In genomic region chr7:35729061-35729783, GRCh38 we compare ENCODE assay signal across 8 cellular contexts. TPM values are rescaled to one million over a fixed set of nuclear protein-coding genes. Genes with fewer than 3 reads are reported as not detected.
DNase-seq lines count a peak whose midpoint lies in the region; ATAC-seq and TF ChIP-seq lines count a peak whose summit lies in the region.

No MANE protein-coding gene starts in this region.

- H3K4me3 ChIP-seq in heart right ventricle, result no peak overlapping the region
- H3K4me3 ChIP-seq in smooth muscle cell, result no peak overlapping the region
- no peak overlapping the region for H3K4me3 ChIP-seq in MG63

- 80 to 87% methylated on average over 3 of the region's 3 CpGs for WGBS in heart right ventricle, 2 donors
- 81% methylated on average over 3 of the region's 3 CpGs for WGBS in smooth muscle cell (ENCODE audit: low lambda C conversion rate)

- no peak overlapping the region for H3K9ac ChIP-seq in smooth muscle cell (ENCODE audit: low read depth)

- no peaks in the 10 kb centered on the region for H3K9me3 ChIP-seq in heart right ventricle
- no peaks in the 10 kb centered on the region for H3K9me3 ChIP-seq in smooth muscle cell (replicated peaks; ENCODE audit: low read depth)
- no peaks in the 10 kb centered on the region for H3K9me3 ChIP-seq in MG63

- H3F3A ChIP-seq in smooth muscle cell (ENCODE audit: low read depth), result no peaks in the 10 kb centered on the region

- intact Hi-C loops in heart right ventricle (cut with DNase I), result loop anchor here in 1 of 10 donors (5.0 kb wide), 1 partner anchor 73 kb away; the partner anchor contains the start of gene SEPTIN7

- H4K20me1 ChIP-seq in smooth muscle cell (ENCODE audit: low read depth), result no peaks in the 10 kb centered on the region

- H3K4me2 ChIP-seq in smooth muscle cell, result no peak overlapping the region

- TF ChIP-seq CTCF in heart right ventricle (IDR thresholded peaks at IDR 0.05) (no peak), smooth muscle cell (IDR thresholded peaks at IDR 0.05; ENCODE audit: borderline replicate concordance, insufficient read depth, poor library complexity, severe bottlenecking) (no peak)

- ATAC-seq in HG02852 (IDR thresholded peaks at IDR 0.05; ENCODE audit: unreplicated experiment) (peak; percentile 53), heart right ventricle (peak; percentile 8 to 65 (median 50))

- TF ChIP-seq POLR2A in Raji (IDR thresholded peaks at IDR 0.05; ENCODE audit: insufficient read depth, low read depth, low read length), result peak; percentile 40; the same call in 1 of the 2 replicates

- no peaks in the 10 kb centered on the region for H3K79me2 ChIP-seq in smooth muscle cell (ENCODE audit: low read depth)

- H2AFZ ChIP-seq in smooth muscle cell (ENCODE audit: low read depth), result no peak overlapping the region

- DNase-seq in SKM-1 treated with dmso at 0.1 percent for 144 hours (lab: John Stamatoyannopoulos, UW; ENCODE audit: unreplicated experiment), result peak; percentile 8
- no peak for DNase-seq in SKM-1 (lab: John Stamatoyannopoulos, UW; ENCODE audit: unreplicated experiment)
- no peak for DNase-seq in heart right ventricle
- no peak for DNase-seq in NCI-H1092 (lab: John Stamatoyannopoulos, UW)
- DNase-seq in smooth muscle cell (lab: John Stamatoyannopoulos, UW; ENCODE audit: unreplicated experiment), result no peak
- no peak for DNase-seq in MG63

- H3K27me3 ChIP-seq in heart right ventricle (no peaks in the 10 kb centered on the region), smooth muscle cell (ENCODE audit: low read depth) (no peaks in the 10 kb centered on the region), MG63 (no peaks in the 10 kb centered on the region)

- H3K36me3 ChIP-seq in heart right ventricle (no peaks in the 10 kb centered on the region), smooth muscle cell (ENCODE audit: low read depth) (no peaks in the 10 kb centered on the region), MG63 (no peaks in the 10 kb centered on the region)

- peaks cover 0 to 51% (median 31%) of the 10 kb centered on the region in 9 donors for H3K4me1 ChIP-seq in heart right ventricle
- H3K4me1 ChIP-seq in smooth muscle cell (ENCODE audit: low read depth), result peaks cover 2% of the 10 kb centered on the region

- H3K27ac ChIP-seq in heart right ventricle (peak overlapping the region; percentile 73 to 92 (median 84)), smooth muscle cell (ENCODE audit: low read depth) (no peak overlapping the region)

RNA-seq across cellular contexts. Expression of gene HERPUD2, which starts 34.3 kb away (rescaled TPM):
- 10 to 100 TPM; 12.3 to 21.3 (median 17.6) TPM for total RNA-seq in heart right ventricle
- polyA plus RNA-seq in heart right ventricle, result 10 to 100 TPM in 1 of 2 donors, 1 to 10 TPM in 1; 7.1 to 11.9 TPM
- 28.1 and 34.6 TPM in 2 replicates for total RNA-seq in smooth muscle cell
- polyA plus RNA-seq in smooth muscle cell, result 23.2 and 33.0 TPM in 2 replicates
- 12.0 and 16.2 TPM in 2 replicates for total RNA-seq in MG63 (2014; rRNA removed; shearing (Covaris generic); ENCODE audit: low replicate concordance)
